Comparison of ENCODE assay signal across 1 cellular context in the genomic region with DNA sequence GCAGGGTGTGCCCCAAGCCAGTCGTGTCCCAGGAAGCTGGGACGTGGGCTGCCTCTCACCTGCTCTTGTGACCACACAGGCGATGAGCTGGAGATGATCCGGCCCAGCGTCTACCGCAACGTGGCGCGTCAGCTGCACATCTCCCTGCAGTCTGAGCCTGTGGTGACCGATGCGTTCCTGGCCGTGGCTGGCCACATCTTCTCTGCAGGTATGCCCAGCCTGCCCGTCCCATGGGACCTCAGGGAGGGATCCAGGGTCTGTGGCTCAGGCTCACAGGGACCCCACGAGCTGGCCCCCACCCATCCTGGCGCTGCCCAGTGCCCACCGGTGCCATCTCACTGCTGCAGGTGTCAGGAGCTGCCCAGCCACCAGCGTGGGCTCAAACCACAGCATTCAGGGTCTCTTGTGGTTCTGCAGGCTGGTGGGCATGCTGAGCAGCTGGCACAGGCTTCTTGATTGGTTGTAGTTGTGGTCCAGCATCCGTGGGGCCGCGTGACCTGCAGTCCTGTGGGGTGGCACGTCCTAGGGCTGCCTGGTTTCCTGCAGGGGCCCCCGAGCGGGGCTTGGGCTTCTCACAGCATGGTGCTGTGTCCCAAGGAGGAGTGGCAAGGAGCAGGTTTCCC.
A peak's percentile ranks its signal among the peaks of the same experiment; 100 is the strongest.
TF ChIP-seq lines count a peak whose summit lies in the region.

No MANE protein-coding gene starts in this region.

TF ChIP-seq in K562, 482 proteins besides CTCF, POLR2A, EP300 and RAD21:
- TF ChIP-seq ZNF316 (IDR thresholded peaks at IDR 0.05) (no peak), PCBP1 (IDR thresholded peaks at IDR 0.05; ENCODE audit: low read depth, low read length, poor library complexity, severe bottlenecking) (no peak), ZBTB33 (CRISPR knock-in tag; IDR thresholded peaks at IDR 0.05) (peak; percentile 81)
